8 cellular contexts compared by ENCODE assay signal in the genomic region with DNA sequence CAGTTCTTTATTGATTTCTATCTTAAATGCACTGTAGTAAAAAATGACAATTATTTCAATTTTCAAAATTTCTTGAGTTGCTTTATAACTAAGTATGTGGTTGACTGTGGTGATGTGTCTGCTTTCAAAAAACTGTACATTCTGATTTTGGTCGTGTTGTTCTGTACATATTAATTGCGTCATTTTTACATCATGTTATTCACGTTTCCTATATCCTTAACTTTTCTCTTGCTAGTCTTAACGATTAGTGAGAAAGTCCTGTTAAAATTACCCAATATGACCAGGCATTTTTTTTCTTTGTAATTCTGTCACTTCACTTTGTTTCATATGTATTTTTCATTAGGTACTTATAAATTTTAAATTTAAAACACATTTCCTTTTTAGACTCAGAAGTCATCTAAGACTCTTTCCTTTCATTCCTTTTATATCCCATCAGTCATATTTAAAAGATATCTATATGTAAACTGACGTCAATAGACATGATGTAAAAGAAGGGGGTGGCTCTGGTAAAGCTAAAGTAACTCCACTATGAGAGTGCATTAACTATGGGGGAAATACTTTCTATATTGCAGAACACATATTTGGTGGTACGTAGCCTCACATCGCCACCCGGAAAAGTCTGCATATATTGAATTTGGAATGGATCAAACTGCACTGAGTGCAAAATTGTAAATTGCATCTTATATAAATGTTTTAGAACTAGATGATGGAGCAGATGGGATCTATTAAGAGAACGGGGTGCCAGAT. TPM values are rescaled to one million over a fixed set of nuclear protein-coding genes. Genes with fewer than 3 reads are reported as not detected.
DNase-seq lines count a peak whose midpoint lies in the region; ATAC-seq and TF ChIP-seq lines count a peak whose summit lies in the region.

No MANE protein-coding gene starts in this region.

- H3K4me2 ChIP-seq in MM.1S (ENCODE audit: low read depth, low read length), result peak overlapping the region; percentile 66

- no peak overlapping the region for H3K27ac ChIP-seq in CD4-positive, alpha-beta memory T cell (ENCODE audit: low read depth, low read length)
- peak overlapping the region; percentile 95; the same call in 1 of the 2 replicates for H3K27ac ChIP-seq in MM.1S (ENCODE audit: low read length)
- no peak overlapping the region for H3K27ac ChIP-seq in coronary artery

- CTCF ChIA-PET in CD4-positive, alpha-beta memory T cell (lab: Charles Lee; ENCODE audit: partially characterized antibody), result interaction anchor here (0.9 to 2.3 kb wide), 3 partner anchors 36 to 51 kb away, joined by 3 to 16 read pairs (median 5); no protein-coding TSS in a partner anchor

- no peaks in the 10 kb centered on the region for H3K27me3 ChIP-seq in CD4-positive, alpha-beta memory T cell (ENCODE audit: insufficient read depth, low read length)
- no peaks in the 10 kb centered on the region for H3K27me3 ChIP-seq in MM.1S (replicated peaks; ENCODE audit: insufficient read depth, low read length)

- no peaks in the 10 kb centered on the region for H4K20me1 ChIP-seq in MM.1S (ENCODE audit: insufficient read depth, low read length)

- peak overlapping the region; percentile 86 for H2AFZ ChIP-seq in MM.1S (ENCODE audit: low read length)

- peak overlapping the region in 6 of 7 donors; percentile 30 to 99 (median 98) for H3K27ac Mint-ChIP-seq in CD4-positive, alpha-beta memory T cell
- H3K27ac Mint-ChIP-seq in neural crest cell (ENCODE audit: unreplicated experiment), result no peak overlapping the region

- no peak for TF ChIP-seq CTCF in MM.1S (IDR thresholded peaks at IDR 0.05; ENCODE audit: low read length)
- TF ChIP-seq CTCF in coronary artery (IDR thresholded peaks at IDR 0.05), result no peak
- TF ChIP-seq CTCF in neural crest cell (conservative IDR thresholded peaks at IDR 0.05), result no peak

- H3K27me3 Mint-ChIP-seq in CD4-positive, alpha-beta memory T cell, result no peaks in the 10 kb centered on the region
- peaks cover 18% of the 10 kb centered on the region for H3K27me3 Mint-ChIP-seq in neural crest cell (ENCODE audit: low read depth)

- no peaks in the 10 kb centered on the region for H3K9me3 Mint-ChIP-seq in CD4-positive, alpha-beta memory T cell
- H3K9me3 Mint-ChIP-seq in neural crest cell, result no peaks in the 10 kb centered on the region

- H3K36me3 Mint-ChIP-seq in CD4-positive, alpha-beta memory T cell, result peaks cover 15 to 33% of the 10 kb centered on the region in 2 donors
- H3K36me3 Mint-ChIP-seq in neural crest cell (ENCODE audit: low read depth), result peaks cover 5% of the 10 kb centered on the region

- no peak for DNase-seq in CD4-positive, alpha-beta memory T cell
- DNase-seq in MM.1S, result no peak
- no peak for DNase-seq in coronary artery (ENCODE audit: low spot score)
- DNase-seq in neural crest cell (ENCODE audit: low read depth, low spot score), result no peak
- DNase-seq in left lobe of liver (ENCODE audit: low spot score), result no peak
- no peak for DNase-seq in NCI-H524 (lab: John Stamatoyannopoulos, UW)
- DNase-seq in NCI-H1048 (lab: John Stamatoyannopoulos, UW), result no peak

- H3K4me3 Mint-ChIP-seq in CD4-positive, alpha-beta memory T cell, result peak overlapping the region; percentile 93 to 100 (median 97)
- H3K4me3 Mint-ChIP-seq in neural crest cell, result peak overlapping the region; percentile 97

- H3K4me1 ChIP-seq in CD4-positive, alpha-beta memory T cell (ENCODE audit: insufficient read depth, low read length), result peaks cover 47% of the 10 kb centered on the region
- H3K4me1 ChIP-seq in MM.1S (ENCODE audit: low read length), result peaks cover 12% of the 10 kb centered on the region

- peaks cover 39 to 62% (median 45%) of the 10 kb centered on the region in 4 donors for H3K4me1 Mint-ChIP-seq in CD4-positive, alpha-beta memory T cell
- H3K4me1 Mint-ChIP-seq in neural crest cell, result peaks cover 23% of the 10 kb centered on the region

- no peaks in the 10 kb centered on the region for H3K9me3 ChIP-seq in CD4-positive, alpha-beta memory T cell (ENCODE audit: control insufficient read depth in 1 of 2, low read length in 2 of 2)
- no peaks in the 10 kb centered on the region for H3K9me3 ChIP-seq in MM.1S (replicated peaks; ENCODE audit: insufficient read depth, low read length)

- POLR2A ChIA-PET in CD4-positive, alpha-beta memory T cell (lab: Charles Lee; ENCODE audit: partially characterized antibody), result interaction anchor here (1.1 to 4.9 kb wide), 15 partner anchors 8 to 1132 kb away, joined by 3 to 101 read pairs (median 12); partner anchors contain the start of genes B3GALNT2 and TARBP1

- H3K79me2 ChIP-seq in MM.1S (ENCODE audit: low read length), result peaks cover 40% of the 10 kb centered on the region

- peak overlapping the region; percentile 95; the same call in 1 of the 2 replicates for H3K9ac ChIP-seq in MM.1S (ENCODE audit: low read length)

- H3K4me3 ChIP-seq in CD4-positive, alpha-beta memory T cell (ENCODE audit: low read length in 2 of 2), result peak overlapping the region in 1 of 2 donors; percentile 73
- peak overlapping the region; percentile 90 for H3K4me3 ChIP-seq in MM.1S (ENCODE audit: low read length)
- H3K4me3 ChIP-seq in coronary artery, result peak overlapping the region; percentile 97

- ATAC-seq in GM18511 (IDR thresholded peaks at IDR 0.05; ENCODE audit: unreplicated experiment) (no peak), left lobe of liver (no peak)

- peaks cover 23% of the 10 kb centered on the region for H3F3A ChIP-seq in MM.1S (ENCODE audit: insufficient read depth, low read length)

- intact Hi-C loops in CD4-positive, alpha-beta memory T cell (cut with micrococcal nuclease), result loop anchor here (5.0 kb wide), 1 partner anchor 1910 kb away; the partner anchor contains the start of gene ERO1B

- no peaks in the 10 kb centered on the region for H3K9me2 ChIP-seq in MM.1S (replicated peaks; ENCODE audit: insufficient read depth, low read length)

- peaks cover 9% of the 10 kb centered on the region for H3K36me3 ChIP-seq in CD4-positive, alpha-beta memory T cell (ENCODE audit: insufficient read depth, low read length)
- H3K36me3 ChIP-seq in MM.1S (replicated peaks; ENCODE audit: insufficient read depth, low read length), result peaks cover 5% of the 10 kb centered on the region; the same call in 1 of the 2 replicates

RNA-seq across cellular contexts. Expression of gene COA6, which starts 1.1 kb away (rescaled TPM):
- 10 to 100 TPM; 18.5 to 21.8 TPM for total RNA-seq in CD4-positive, alpha-beta memory T cell
- polyA plus RNA-seq in CD4-positive, alpha-beta memory T cell, result 10 to 100 TPM; 52.3 to 55.3 TPM
- total RNA-seq in neural crest cell, result 32.0 and 36.3 TPM in 2 replicates
- total RNA-seq in left lobe of liver, result 11.5 TPM
